ENCODE assay signal across 38 cellular contexts in the genomic region with DNA sequence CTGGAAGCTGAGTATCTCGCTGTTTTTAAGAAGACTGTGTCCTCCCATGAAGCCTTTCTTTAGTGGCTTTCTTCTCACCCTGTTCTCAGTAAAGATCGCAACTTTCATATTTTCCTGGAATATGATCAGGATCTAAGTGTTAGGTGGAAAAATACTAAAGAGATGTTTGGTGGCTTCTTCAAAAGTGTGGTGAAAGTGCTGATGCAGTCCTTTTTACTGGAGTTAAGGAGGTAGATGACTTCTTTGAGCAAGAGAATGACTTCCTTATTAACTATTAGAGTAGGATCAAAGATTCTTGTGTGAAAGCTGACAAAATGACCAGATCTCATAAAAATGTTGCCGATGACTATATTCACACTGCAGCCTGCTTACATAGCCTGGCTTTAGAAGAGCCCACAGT.
"Had no signal": no experiment of that assay in that cellular context is flagged by ENCODE, and none has a peak within 500 bp of the region (broad histone marks: within the 10 kb centered on the region; RNA-seq: fewer than 3 reads in every experiment).

No MANE protein-coding gene starts in this region.

- H3K27ac Mint-ChIP-seq: activated naive CD4-positive, alpha-beta T cell treated with anti-CD3 and anti-CD28 coated beads for 36 hours; activated naive CD4-positive, alpha-beta T cell treated with anti-CD3 and anti-CD28 coated beads, Interleukin-2, amount 10 ng/mL, durations not matched to agents 7 days and 5 days; activated naive CD4-positive, alpha-beta T cell treated with anti-CD3 and anti-CD28 coated beads, Interleukin-2, amount 50 U/mL, for 24 hours; activated naive CD4-positive, alpha-beta T cell treated with anti-CD3 and anti-CD28 coated beads, Interleukin-2, amount 50 U/mL, for 72 hours; activated naive CD8-positive, alpha-beta T cell; activated naive CD8-positive, alpha-beta T cell treated with anti-CD3 and anti-CD28 coated beads for 36 hours; activated naive CD8-positive, alpha-beta T cell treated with anti-CD3 and anti-CD28 coated beads, Interleukin-2, amount 10 ng/mL, durations not matched to agents 7 days and 5 days; activated T-cell treated with anti-CD3 and anti-CD28 coated beads, Interleukin-2, amount 50 U/mL, for 24 hours; activated T-cell treated with anti-CD3 and anti-CD28 coated beads, Interleukin-2, amount 50 U/mL, for 72 hours; activated T-helper 1 cell treated with anti-CD3 and anti-CD28 coated beads, Interleukin-12 subunit alpha, Interleukin-12 subunit beta, Interleukin-2, Interleukin-4 antibody, amounts not matched to agents 30 ng/mL and 10 ng/mL and 1 ng/mL, durations not matched to agents 14 hours and 24 hours and 36 hours; activated T-helper 17 cell treated with anti-CD3 and anti-CD28 coated beads, Interleukin-2, amount 50 U/mL, for 72 hours; activated T-helper 2 cell treated with anti-CD3 and anti-CD28 coated beads, Interferon-gamma antibody, Interleukin-2, Interleukin-4, amounts not matched to agents 10 μg/mL and 5 μg/mL and 100 μg/mL, durations not matched to agents 14 hours and 24 hours and 36 hours had no signal

- FAIRE-seq: astrocyte, bronchial epithelial cell had no signal

- H3K9me3 ChIP-seq: adrenal gland, ascending aorta, body of pancreas, breast epithelium had no signal

- H3K27me3 Mint-ChIP-seq: activated naive CD4-positive, alpha-beta T cell treated with anti-CD3 and anti-CD28 coated beads, Interleukin-2, amount 10 ng/mL, durations not matched to agents 7 days and 5 days; activated naive CD4-positive, alpha-beta T cell treated with anti-CD3 and anti-CD28 coated beads, Interleukin-2, amount 50 U/mL, for 24 hours; activated naive CD8-positive, alpha-beta T cell treated with anti-CD3 and anti-CD28 coated beads for 36 hours; activated naive CD8-positive, alpha-beta T cell treated with anti-CD3 and anti-CD28 coated beads, Interleukin-2, amount 10 ng/mL, durations not matched to agents 7 days and 5 days; activated T-cell treated with anti-CD3 and anti-CD28 coated beads, Interleukin-2, amount 50 U/mL, for 24 hours; activated T-helper 17 cell treated with anti-CD3 and anti-CD28 coated beads, Interleukin-2, amount 50 U/mL, for 72 hours; central memory CD8-positive, alpha-beta T cell had no signal

- H3K36me3 ChIP-seq: adrenal gland, ascending aorta, brain microvascular endothelial cell, breast epithelium, cardiac muscle cell had no signal

- H3K4me1 Mint-ChIP-seq: activated naive CD4-positive, alpha-beta T cell treated with anti-CD3 and anti-CD28 coated beads, Interleukin-2, amount 10 ng/mL, durations not matched to agents 7 days and 5 days; activated naive CD4-positive, alpha-beta T cell treated with anti-CD3 and anti-CD28 coated beads, Interleukin-2, amount 50 U/mL, for 24 hours; activated naive CD8-positive, alpha-beta T cell treated with anti-CD3 and anti-CD28 coated beads for 36 hours; activated naive CD8-positive, alpha-beta T cell treated with anti-CD3 and anti-CD28 coated beads, Interleukin-2, amount 10 ng/mL, durations not matched to agents 7 days and 5 days; activated T-helper 17 cell treated with anti-CD3 and anti-CD28 coated beads, Interleukin-2, amount 50 U/mL, for 72 hours; brain; central memory CD8-positive, alpha-beta T cell had no signal

- ATAC-seq: activated naive CD4-positive, alpha-beta T cell treated with anti-CD3 and anti-CD28 coated beads, Interleukin-2, amount 50 U/mL, for 72 hours; activated T-cell treated with anti-CD3 and anti-CD28 coated beads, Interleukin-2, amount 50 U/mL, for 4 hours; activated T-cell treated with anti-CD3 and anti-CD28 coated beads, Interleukin-2, amount 50 U/mL, for 72 hours; activated T-helper 17 cell treated with anti-CD3 and anti-CD28 coated beads, Interleukin-2, amount 50 U/mL, for 72 hours; body of pancreas had no signal

- H3K9me3 Mint-ChIP-seq: activated naive CD8-positive, alpha-beta T cell treated with anti-CD3 and anti-CD28 coated beads for 36 hours; activated T-cell treated with anti-CD3 and anti-CD28 coated beads, Interleukin-2, amount 50 U/mL, for 24 hours; central memory CD8-positive, alpha-beta T cell had no signal

- H3K4me1 ChIP-seq: adrenal gland, ascending aorta, body of pancreas, breast epithelium had no signal

- H3K27me3 ChIP-seq: adrenal gland, ascending aorta, body of pancreas, brain microvascular endothelial cell, breast epithelium, cardiac muscle cell had no signal

- DNase-seq: activated effector memory CD4-positive, alpha-beta T cell treated with anti-CD3 and anti-CD28 coated beads, Interleukin-2, amount 50 U/mL, for 16 hours; activated effector memory CD4-positive, alpha-beta T cell treated with Interleukin-2 at 50 U/mL for 16 hours; activated gamma-delta T cell; activated gamma-delta T cell treated with Interleukin-2 at 50 U/mL for 16 hours; activated naive CD4-positive, alpha-beta T cell; activated naive CD4-positive, alpha-beta T cell treated with anti-CD3 and anti-CD28 coated beads for 36 hours; activated naive CD4-positive, alpha-beta T cell treated with anti-CD3 and anti-CD28 coated beads, Interleukin-2, amount 10 ng/mL, durations not matched to agents 7 days and 5 days; activated naive CD4-positive, alpha-beta T cell treated with anti-CD3 and anti-CD28 coated beads, Interleukin-2, amount 50 U/mL, for 16 hours; activated naive CD4-positive, alpha-beta T cell treated with Interleukin-2 at 50 U/mL for 16 hours; activated naive CD8-positive, alpha-beta T cell treated with anti-CD3 and anti-CD28 coated beads for 36 hours; activated naive CD8-positive, alpha-beta T cell treated with anti-CD3 and anti-CD28 coated beads, Interleukin-2, amount 10 ng/mL, durations not matched to agents 7 days and 5 days; activated T-cell treated with anti-CD3 and anti-CD28 coated beads, Interleukin-2, amount 50 U/mL, for 24 hours; activated T-cell treated with anti-CD3 and anti-CD28 coated beads, Interleukin-2, amount 50 U/mL, for 4 hours; activated T-cell treated with anti-CD3 and anti-CD28 coated beads, Interleukin-2, amount 50 U/mL, for 48 hours; activated T-cell treated with anti-CD3 and anti-CD28 coated beads, Interleukin-2, amount 50 U/mL, for 72 hours; adrenal gland; amniotic stem cell; amygdala; anterior cingulate cortex; aorta; body of pancreas; brain microvascular endothelial cell; caudate nucleus; central memory CD4-positive, alpha-beta T cell; cerebellar nuclear complex had no signal

- H3K36me3 Mint-ChIP-seq: activated naive CD4-positive, alpha-beta T cell treated with anti-CD3 and anti-CD28 coated beads, Interleukin-2, amount 10 ng/mL, durations not matched to agents 7 days and 5 days; activated naive CD4-positive, alpha-beta T cell treated with anti-CD3 and anti-CD28 coated beads, Interleukin-2, amount 50 U/mL, for 24 hours; activated naive CD4-positive, alpha-beta T cell treated with anti-CD3 and anti-CD28 coated beads, Interleukin-2, amount 50 U/mL, for 72 hours; activated naive CD8-positive, alpha-beta T cell; activated naive CD8-positive, alpha-beta T cell treated with anti-CD3 and anti-CD28 coated beads for 36 hours; activated naive CD8-positive, alpha-beta T cell treated with anti-CD3 and anti-CD28 coated beads, Interleukin-2, amount 10 ng/mL, durations not matched to agents 7 days and 5 days had no signal

- H3K27ac ChIP-seq: adrenal gland, ascending aorta, body of pancreas, brain microvascular endothelial cell, breast epithelium, cardiac muscle cell had no signal

- H3K4me3 ChIP-seq: adrenal gland, ascending aorta, body of pancreas, breast epithelium, cardiac muscle cell had no signal

- H3K4me3 Mint-ChIP-seq: activated naive CD4-positive, alpha-beta T cell treated with anti-CD3 and anti-CD28 coated beads for 36 hours; activated naive CD4-positive, alpha-beta T cell treated with anti-CD3 and anti-CD28 coated beads, Interleukin-2, amount 10 ng/mL, durations not matched to agents 7 days and 5 days; activated naive CD4-positive, alpha-beta T cell treated with anti-CD3 and anti-CD28 coated beads, Interleukin-2, amount 50 U/mL, for 24 hours; activated naive CD8-positive, alpha-beta T cell; activated naive CD8-positive, alpha-beta T cell treated with anti-CD3 and anti-CD28 coated beads for 36 hours; activated naive CD8-positive, alpha-beta T cell treated with anti-CD3 and anti-CD28 coated beads, Interleukin-2, amount 10 ng/mL, durations not matched to agents 7 days and 5 days; activated T-cell treated with anti-CD3 and anti-CD28 coated beads, Interleukin-2, amount 50 U/mL, for 24 hours; activated T-cell treated with anti-CD3 and anti-CD28 coated beads, Interleukin-2, amount 50 U/mL, for 4 hours; activated T-cell treated with anti-CD3 and anti-CD28 coated beads, Interleukin-2, amount 50 U/mL, for 72 hours; activated T-helper 1 cell treated with anti-CD3 and anti-CD28 coated beads, Interleukin-12 subunit alpha, Interleukin-12 subunit beta, Interleukin-2, Interleukin-4 antibody, amounts not matched to agents 30 ng/mL and 10 ng/mL and 1 ng/mL, durations not matched to agents 14 hours and 24 hours and 36 hours; activated T-helper 17 cell treated with anti-CD3 and anti-CD28 coated beads, Interleukin-2, amount 50 U/mL, for 72 hours; brain; central memory CD8-positive, alpha-beta T cell had no signal
